ENCODE assay signal across 26 cellular contexts in genomic region chr14:76298896-76299295, GRCh38.
"Had no signal": no experiment of that assay in that cellular context is flagged by ENCODE, and none has a peak within 500 bp of the region (broad histone marks: within the 10 kb centered on the region; RNA-seq: fewer than 3 reads in every experiment).

No MANE protein-coding gene starts in this region.

- DNase-seq: hippocampal formation; kidney; left colon; left ventricle myocardium inferior; mesendoderm; naive B cell; natural killer cell; nephron progenitor cell; occipital lobe; ovary; right lobe of liver; stimulated activated CD4-positive, alpha-beta T cell treated with anti-CD3 and anti-CD28 coated beads, Interleukin-1b, Interleukin-23, amount 100 ng/mL, for 48 hours; stimulated activated CD4-positive, alpha-beta T cell treated with anti-CD3 and anti-CD28 coated beads, Interleukin-2, amount 100 ng/mL, for 48 hours; stimulated activated CD4-positive, alpha-beta T cell treated with anti-CD3 and anti-CD28 coated beads, Interleukin-4, amount 100 ng/mL, for 4 hours; stimulated activated CD8-positive, alpha-beta memory T cell treated with anti-CD3 and anti-CD28 coated beads, Interleukin-4, amount 100 ng/mL, for 48 hours; stimulated activated naive CD4-positive, alpha-beta T cell treated with Interleukin-2 at 50 U/mL for 16 hours; stimulated activated naive CD8-positive, alpha-beta T cell treated with anti-CD3 and anti-CD28 coated beads, Interleukin-15, amount 100 ng/mL, for 72 hours; uterus had no signal

- H3K4me3 ChIP-seq: left ventricle myocardium inferior, lung, neural progenitor cell, ovary, right atrium auricular region, right lobe of liver, smooth muscle cell, suprapubic skin, thoracic aorta, tibial artery, uterus had no signal

- H3K27ac ChIP-seq: left ventricle myocardium inferior, neural progenitor cell, neutrophil, ovary, right atrium auricular region, right lobe of liver, suprapubic skin, thoracic aorta, tibial artery, uterus had no signal

- H3K27me3 ChIP-seq: ovary, right atrium auricular region, right lobe of liver, suprapubic skin, tibial artery, uterus had no signal

- H3K9me3 ChIP-seq: left ventricle myocardium inferior, neutrophil, ovary, right atrium auricular region, right lobe of liver, suprapubic skin, thoracic aorta, tibial artery, uterus had no signal

- H3K36me3 ChIP-seq: left ventricle myocardium inferior, neural progenitor cell, neutrophil, ovary, right atrium auricular region, right lobe of liver, suprapubic skin, thoracic aorta, tibial artery, uterus had no signal
